In the genomic region with DNA sequence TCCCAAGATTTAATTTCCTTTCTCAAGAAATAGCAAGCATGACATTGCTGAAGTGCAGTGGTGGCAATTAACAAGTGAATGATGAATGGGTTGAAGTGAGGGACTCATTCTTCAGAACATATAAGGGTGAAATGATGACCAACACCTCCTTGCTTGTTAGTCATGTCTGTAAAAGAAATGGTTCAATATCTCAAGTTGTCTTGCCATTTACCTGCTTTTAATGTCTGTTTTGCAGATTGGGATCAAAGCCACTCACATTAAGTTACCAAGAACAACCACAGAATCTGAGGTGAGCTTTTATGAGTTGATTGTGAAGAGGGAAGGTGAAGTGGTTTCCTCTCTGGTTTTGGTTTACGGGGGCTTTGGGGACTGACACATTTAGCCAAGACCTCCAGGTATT, we compare ENCODE assay signal across 14 cellular contexts. TPM values are rescaled to one million over a fixed set of nuclear protein-coding genes. Genes with fewer than 3 reads are reported as not detected.
DNase-seq lines count a peak whose midpoint lies in the region; ATAC-seq and TF ChIP-seq lines count a peak whose summit lies in the region.
"Had no signal": no experiment of that assay in that cellular context is flagged by ENCODE, and none has a peak within 500 bp of the region (broad histone marks: within the 10 kb centered on the region; RNA-seq: fewer than 3 reads in every experiment).

No MANE protein-coding gene starts in this region.

- H3K9me3 ChIP-seq in gastrocnemius medialis: no peaks in the 10 kb centered on the region
- H3K9me3 ChIP-seq: BLaER1 had no signal

- no peaks in the 10 kb centered on the region for H3K27me3 ChIP-seq in gastrocnemius medialis
- H3K27me3 ChIP-seq: BLaER1 had no signal

- CTCF ChIA-PET in activated CD8-positive, alpha-beta memory T cell treated with anti-CD3 and anti-CD28 coated beads, Interleukin-2, amount 10 ng/mL, durations not matched to agents 7 days and 5 days (lab: Charles Lee): interaction anchor here (2.5 kb wide), 1 partner anchor 18 kb away, joined by 8 read pairs; no protein-coding TSS in a partner anchor
- CTCF ChIA-PET in WTC11 (lab: Charles Lee): interaction anchor here (0.7 kb wide), 1 partner anchor 10 kb away, joined by 4 read pairs; no protein-coding TSS in a partner anchor

- intact Hi-C loops in activated T-helper 2 cell treated with anti-CD3 and anti-CD28 coated beads, Interferon-gamma antibody, Interleukin-2, Interleukin-4, amounts not matched to agents 10 μg/mL and 5 μg/mL and 100 μg/mL, durations not matched to agents 14 hours and 24 hours and 36 hours (cut with micrococcal nuclease): loop anchor here (2.0 kb wide), 1 partner anchor 23 kb away; a partner anchor contains a TSS
- intact Hi-C loops in gastrocnemius medialis (cut with DNase I; ENCODE audit: low total_unique reads): no loop called here

- H3K4me3 ChIP-seq in gastrocnemius medialis: no peak overlapping the region
- H3K4me3 ChIP-seq: BLaER1 had no signal

- peak overlapping the region; percentile 36 for H3K27ac Mint-ChIP-seq in activated CD8-positive, alpha-beta memory T cell treated with anti-CD3 and anti-CD28 coated beads, Interleukin-2, amount 10 ng/mL, durations not matched to agents 7 days and 5 days
- H3K27ac Mint-ChIP-seq in WTC11: peak overlapping the region; percentile 49; the same call in 1 of the 2 replicates
- peak overlapping the region; percentile 43 for H3K27ac Mint-ChIP-seq in activated T-helper 2 cell treated with anti-CD3 and anti-CD28 coated beads, Interferon-gamma antibody, Interleukin-2, Interleukin-4, amounts not matched to agents 10 μg/mL and 5 μg/mL and 100 μg/mL, durations not matched to agents 14 hours and 24 hours and 36 hours
- H3K27ac Mint-ChIP-seq: CD4-positive, CD25-positive, alpha-beta regulatory T cell; HFFc6 had no signal

- no peak overlapping the region for H3K27ac ChIP-seq in gastrocnemius medialis
- H3K27ac ChIP-seq: BLaER1 had no signal

- H3K4me3 Mint-ChIP-seq in activated CD8-positive, alpha-beta memory T cell treated with anti-CD3 and anti-CD28 coated beads, Interleukin-2, amount 10 ng/mL, durations not matched to agents 7 days and 5 days: no peak overlapping the region
- no peak overlapping the region for H3K4me3 Mint-ChIP-seq in WTC11
- no peak overlapping the region for H3K4me3 Mint-ChIP-seq in activated T-helper 2 cell treated with anti-CD3 and anti-CD28 coated beads, Interferon-gamma antibody, Interleukin-2, Interleukin-4, amounts not matched to agents 10 μg/mL and 5 μg/mL and 100 μg/mL, durations not matched to agents 14 hours and 24 hours and 36 hours (ENCODE audit: low read depth)
- H3K4me3 Mint-ChIP-seq: CD4-positive, CD25-positive, alpha-beta regulatory T cell; HFFc6 had no signal

- no peaks in the 10 kb centered on the region for H3K4me1 ChIP-seq in gastrocnemius medialis
- H3K4me1 ChIP-seq: BLaER1 had no signal

- H3K36me3 Mint-ChIP-seq in activated CD8-positive, alpha-beta memory T cell treated with anti-CD3 and anti-CD28 coated beads, Interleukin-2, amount 10 ng/mL, durations not matched to agents 7 days and 5 days: peaks cover 55% of the 10 kb centered on the region
- H3K36me3 Mint-ChIP-seq in WTC11: peaks cover 54% of the 10 kb centered on the region
- peaks cover 75% of the 10 kb centered on the region for H3K36me3 Mint-ChIP-seq in activated T-helper 2 cell treated with anti-CD3 and anti-CD28 coated beads, Interferon-gamma antibody, Interleukin-2, Interleukin-4, amounts not matched to agents 10 μg/mL and 5 μg/mL and 100 μg/mL, durations not matched to agents 14 hours and 24 hours and 36 hours (ENCODE audit: low read depth)

- DNase-seq in activated CD8-positive, alpha-beta memory T cell treated with anti-CD3 and anti-CD28 coated beads, Interleukin-2, amount 10 ng/mL, durations not matched to agents 7 days and 5 days: no peak
- no peak for DNase-seq in activated CD8-positive, alpha-beta memory T cell treated with anti-CD3 and anti-CD28 coated beads, Interleukin-2, amount 50 U/mL, for 4 hours
- DNase-seq in WTC11 (ENCODE audit: low spot score) (no peak), NCI-H1105 treated with DMSO at 0.1 percent for 48 hours (lab: John Stamatoyannopoulos, UW) (no peak), CD1c-positive myeloid dendritic cell (ENCODE audit: extremely low spot score) (no peak), gastrocnemius medialis (no peak)
- no peak for DNase-seq in activated T-helper 2 cell treated with anti-CD3 and anti-CD28 coated beads, Interferon-gamma antibody, Interleukin-2, Interleukin-4, amounts not matched to agents 10 μg/mL and 5 μg/mL and 100 μg/mL, durations not matched to agents 14 hours and 24 hours and 36 hours (ENCODE audit: low spot score)
- DNase-seq: 8988T; AML-193; CD4-positive, CD25-positive, alpha-beta regulatory T cell; DMS 273 treated with DMSO at 0.1 percent for 48 hours; HCEC 1CT; HFFc6 had no signal

- TF ChIP-seq POLR2A in gastrocnemius medialis (IDR thresholded peaks at IDR 0.05): no peak

- no peaks in the 10 kb centered on the region for H3K27me3 Mint-ChIP-seq in activated CD8-positive, alpha-beta memory T cell treated with anti-CD3 and anti-CD28 coated beads, Interleukin-2, amount 10 ng/mL, durations not matched to agents 7 days and 5 days
- H3K27me3 Mint-ChIP-seq in WTC11 (ENCODE audit: low read depth): no peaks in the 10 kb centered on the region
- no peaks in the 10 kb centered on the region for H3K27me3 Mint-ChIP-seq in activated T-helper 2 cell treated with anti-CD3 and anti-CD28 coated beads, Interferon-gamma antibody, Interleukin-2, Interleukin-4, amounts not matched to agents 10 μg/mL and 5 μg/mL and 100 μg/mL, durations not matched to agents 14 hours and 24 hours and 36 hours (ENCODE audit: low read depth)
- H3K27me3 Mint-ChIP-seq: CD4-positive, CD25-positive, alpha-beta regulatory T cell had no signal

- ATAC-seq in activated CD8-positive, alpha-beta memory T cell treated with anti-CD3 and anti-CD28 coated beads, Interleukin-2, amount 10 ng/mL, durations not matched to agents 7 days and 5 days: peak; percentile 53
- ATAC-seq in WTC11: no peak
- ATAC-seq in gastrocnemius medialis: no peak

- in situ Hi-C loops in gastrocnemius medialis (cut with MboI; ENCODE audit: low sequenced_read_pairs in 4 of 4): no loop called here

- peaks cover 0 to 38% of the 10 kb centered on the region in 2 donors for H3K36me3 ChIP-seq in gastrocnemius medialis

- TF ChIP-seq CTCF in WTC11 (IDR thresholded peaks at IDR 0.05): no peak
- TF ChIP-seq CTCF in gastrocnemius medialis (IDR thresholded peaks at IDR 0.05 in 4 of 5, conservative IDR thresholded peaks at IDR 0.05 in 1 of 5): no peak

- H3K9me3 Mint-ChIP-seq in activated CD8-positive, alpha-beta memory T cell treated with anti-CD3 and anti-CD28 coated beads, Interleukin-2, amount 10 ng/mL, durations not matched to agents 7 days and 5 days (ENCODE audit: low read depth): no peaks in the 10 kb centered on the region
- H3K9me3 Mint-ChIP-seq in WTC11: no peaks in the 10 kb centered on the region
- H3K9me3 Mint-ChIP-seq in activated T-helper 2 cell treated with anti-CD3 and anti-CD28 coated beads, Interferon-gamma antibody, Interleukin-2, Interleukin-4, amounts not matched to agents 10 μg/mL and 5 μg/mL and 100 μg/mL, durations not matched to agents 14 hours and 24 hours and 36 hours: no peaks in the 10 kb centered on the region
- H3K9me3 Mint-ChIP-seq: CD4-positive, CD25-positive, alpha-beta regulatory T cell; HFFc6 had no signal

- POLR2A ChIA-PET in WTC11 (lab: Charles Lee): no interaction called here

- peaks cover 52% of the 10 kb centered on the region for H3K4me1 Mint-ChIP-seq in activated CD8-positive, alpha-beta memory T cell treated with anti-CD3 and anti-CD28 coated beads, Interleukin-2, amount 10 ng/mL, durations not matched to agents 7 days and 5 days
- H3K4me1 Mint-ChIP-seq in WTC11: peaks cover 12% of the 10 kb centered on the region
- H3K4me1 Mint-ChIP-seq in activated T-helper 2 cell treated with anti-CD3 and anti-CD28 coated beads, Interferon-gamma antibody, Interleukin-2, Interleukin-4, amounts not matched to agents 10 μg/mL and 5 μg/mL and 100 μg/mL, durations not matched to agents 14 hours and 24 hours and 36 hours (ENCODE audit: low read depth): peaks cover 55% of the 10 kb centered on the region

TF ChIP-seq in WTC11, 78 proteins besides CTCF, POLR2A, EP300 and RAD21:
- TF ChIP-seq TCF7 (CRISPR knock-in tag; IDR thresholded peaks at IDR 0.05; ENCODE audit: low read depth) (no peak), NFE2L1 (CRISPR knock-in tag; IDR thresholded peaks at IDR 0.05) (no peak), TP53 (CRISPR knock-in tag; IDR thresholded peaks at IDR 0.05) (no peak), ESRRA (CRISPR knock-in tag; IDR thresholded peaks at IDR 0.05; ENCODE audit: borderline replicate concordance) (no peak), FOXP1 (CRISPR knock-in tag; IDR thresholded peaks at IDR 0.05; ENCODE audit: borderline replicate concordance) (no peak), IRF2 (CRISPR knock-in tag; IDR thresholded peaks at IDR 0.05; ENCODE audit: borderline replicate concordance, low read depth) (no peak)
- TF ChIP-seq, protein P1, sequence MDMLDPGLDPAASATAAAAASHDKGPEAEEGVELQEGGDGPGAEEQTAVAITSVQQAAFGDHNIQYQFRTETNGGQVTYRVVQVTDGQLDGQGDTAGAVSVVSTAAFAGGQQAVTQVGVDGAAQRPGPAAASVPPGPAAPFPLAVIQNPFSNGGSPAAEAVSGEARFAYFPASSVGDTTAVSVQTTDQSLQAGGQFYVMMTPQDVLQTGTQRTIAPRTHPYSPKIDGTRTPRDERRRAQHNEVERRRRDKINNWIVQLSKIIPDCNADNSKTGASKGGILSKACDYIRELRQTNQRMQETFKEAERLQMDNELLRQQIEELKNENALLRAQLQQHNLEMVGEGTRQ (CRISPR knock-in tag; IDR thresholded peaks at IDR 0.05): no peak
TF ChIP-seq in WTC11: peak in this region for 0.

RNA-seq across cellular contexts. Expression of a gene that starts 24.1 kb away (rescaled TPM):
- total RNA-seq in activated CD8-positive, alpha-beta memory T cell treated with anti-CD3 and anti-CD28 coated beads, Interleukin-2, amount 10 ng/mL, durations not matched to agents 7 days and 5 days: 100 to 1,000 TPM; 223 to 316 TPM
- 224 to 229 TPM (median 226 TPM) in 3 replicates for total RNA-seq in WTC11 (2021)
- total RNA-seq in activated T-helper 2 cell treated with anti-CD3 and anti-CD28 coated beads, Interferon-gamma antibody, Interleukin-2, Interleukin-4, amounts not matched to agents 10 μg/mL and 5 μg/mL and 100 μg/mL, durations not matched to agents 14 hours and 24 hours and 36 hours: 291 and 309 TPM in 2 replicates
- 10 to 100 TPM; 36.2 to 68.7 (median 42.0) TPM for total RNA-seq in gastrocnemius medialis

RNA-seq across cellular contexts. Expression of a gene that starts 53.1 kb away (rescaled TPM):
- 10 to 100 TPM in 1 of 2 experiments, 1 to 10 TPM in 1; 8.8 to 23.2 TPM for total RNA-seq in activated CD8-positive, alpha-beta memory T cell treated with anti-CD3 and anti-CD28 coated beads, Interleukin-2, amount 10 ng/mL, durations not matched to agents 7 days and 5 days
- 2.8 to 3.0 TPM (median 3.0 TPM) in 3 replicates for total RNA-seq in WTC11 (2021)
- total RNA-seq in activated T-helper 2 cell treated with anti-CD3 and anti-CD28 coated beads, Interferon-gamma antibody, Interleukin-2, Interleukin-4, amounts not matched to agents 10 μg/mL and 5 μg/mL and 100 μg/mL, durations not matched to agents 14 hours and 24 hours and 36 hours: 2.3 and 2.5 TPM in 2 replicates
- total RNA-seq in gastrocnemius medialis: under 1 TPM; 0.04 to 0.87 (median 0.42) TPM
